In genomic region chr12:111178194-111179081, GRCh38 we compare ENCODE assay signal across 29 cellular contexts.
DNase-seq lines count a peak whose midpoint lies in the region; ATAC-seq and TF ChIP-seq lines count a peak whose summit lies in the region.
"Had no signal": no experiment of that assay in that cellular context is flagged by ENCODE, and none has a peak within 500 bp of the region (broad histone marks: within the 10 kb centered on the region; RNA-seq: fewer than 3 reads in every experiment).

No MANE protein-coding gene starts in this region.

- no peak for TF ChIP-seq POLR2A in prostate gland (IDR thresholded peaks at IDR 0.05)

- H3K4me3 ChIP-seq in prostate gland = no peak overlapping the region
- H3K4me3 ChIP-seq in upper lobe of right lung = no peak overlapping the region
- H3K4me3 ChIP-seq: heart right ventricle, PC-9, skin epidermis, stomach, tibial artery had no signal

- DNase-seq in NOMO-1 (lab: John Stamatoyannopoulos, UW; ENCODE audit: unreplicated experiment in 2 of 2) (peak; percentile 30 to 64), NOMO-1 treated with dmso at 0.1 percent for 144 hours (lab: John Stamatoyannopoulos, UW; ENCODE audit: unreplicated experiment) (no peak), left lobe of liver (ENCODE audit: low spot score) (no peak), prostate gland (ENCODE audit: low spot score) (peak; percentile 9), GM10248 (ENCODE audit: extremely low spot score) (no peak), upper lobe of right lung (no peak)
- DNase-seq: 8988T; activated CD4-positive, alpha-beta T cell treated with anti-CD3 and anti-CD28 coated beads, Interleukin-2, amount 10 ng/mL, durations not matched to agents 24 days and 14 days; activated gamma-delta T cell; activated T-cell treated with anti-CD3 and anti-CD28 coated beads, Interleukin-2, amount 50 U/mL, for 24 hours; brain microvascular endothelial cell; CD8-positive, alpha-beta T cell; DMS 273 treated with DMSO at 0.1 percent for 48 hours; effector CD4-positive, alpha-beta T cell; EL; GOT3; heart right ventricle; NCI-H2029; NCI-H2227 treated with DMSO at 0.1 percent for 48 hours; NCI-H774; PC-9; stimulated activated CD8-positive, alpha-beta memory T cell treated with anti-CD3 and anti-CD28 coated beads, Interleukin-4, amount 100 ng/mL, for 48 hours; stomach; tibial artery had no signal

- no peaks in the 10 kb centered on the region for H3K9me3 ChIP-seq in prostate gland
- no peaks in the 10 kb centered on the region for H3K9me3 ChIP-seq in upper lobe of right lung
- H3K9me3 ChIP-seq: heart right ventricle, stomach, tibial artery had no signal

- H3K4me1 ChIP-seq in prostate gland (replicated peaks) (peaks cover 8% of the 10 kb centered on the region), upper lobe of right lung (peaks cover 6% of the 10 kb centered on the region)

- H3K36me3 ChIP-seq in prostate gland = no peaks in the 10 kb centered on the region
- H3K36me3 ChIP-seq in upper lobe of right lung = no peaks in the 10 kb centered on the region
- H3K36me3 ChIP-seq: brain microvascular endothelial cell, heart right ventricle, stomach, tibial artery had no signal

- intact Hi-C loops in prostate gland (cut with DNase I) (loop anchor here (10.0 kb wide), 1 partner anchor 154 kb away; no protein-coding TSS in a partner anchor), upper lobe of right lung (cut with DNase I) (no loop called here)

- TF ChIP-seq CTCF in VCaP (conservative IDR thresholded peaks at IDR 0.05) (no peak), prostate gland (IDR thresholded peaks at IDR 0.05) (no peak), GM10248 (IDR thresholded peaks at IDR 0.05; ENCODE audit: control extremely low read depth, extremely low read depth, low read depth, missing control alignments) (no peak), upper lobe of right lung (IDR thresholded peaks at IDR 0.05) (no peak)

- POLR2A ChIA-PET in GM10248 (lab: Yijun Ruan, JAX) = no interaction called here

- 29% methylated on average over 18 of the region's 18 CpGs for WGBS in prostate gland

- ATAC-seq in left lobe of liver (peak; percentile 66), GM19463 (IDR thresholded peaks at IDR 0.05; ENCODE audit: unreplicated experiment) (no peak), upper lobe of right lung (no peak)
- ATAC-seq: CD8-positive, alpha-beta T cell; Right ventricle myocardium inferior had no signal

- H3K27ac ChIP-seq in VCaP (peak overlapping the region; percentile 85), prostate gland (no peak overlapping the region), upper lobe of right lung (no peak overlapping the region)
- H3K27ac ChIP-seq: brain microvascular endothelial cell, epithelial cell of prostate, heart right ventricle, PC-9, skin epidermis, stomach, tibial artery had no signal

- H3K27me3 ChIP-seq in prostate gland (replicated peaks; ENCODE audit: insufficient read depth) = no peaks in the 10 kb centered on the region
- peaks cover 26% of the 10 kb centered on the region for H3K27me3 ChIP-seq in upper lobe of right lung
- H3K27me3 ChIP-seq: brain microvascular endothelial cell had no signal

- CTCF ChIA-PET in GM10248 (lab: Yijun Ruan, JAX) = no interaction called here

Comparison
In these comparisons a context has a peak if more than half of its experiments do, and no peak if none do; other contexts are left out.
1. DNase-seq: peak in NOMO-1 (2 of 2) and prostate gland (single experiment); none in NOMO-1 treated with dmso at 0.1 percent for 144 hours (single experiment), left lobe of liver (single experiment), GM10248 (single experiment) and upper lobe of right lung (single experiment).